Comparison of ENCODE assay signal across 9 cellular contexts in genomic region chr20:25053207-25054132, GRCh38. TPM values are rescaled to one million over a fixed set of nuclear protein-coding genes. Genes with fewer than 3 reads are reported as not detected.
DNase-seq lines count a peak whose midpoint lies in the region; ATAC-seq, FAIRE-seq and TF ChIP-seq lines count a peak whose summit lies in the region.
"Had no signal": no experiment of that assay in that cellular context is flagged by ENCODE, and none has a peak within 500 bp of the region (broad histone marks: within the 10 kb centered on the region; RNA-seq: fewer than 3 reads in every experiment).

No MANE protein-coding gene starts in this region.

- no peak for TF ChIP-seq POLR2A in HepG2 (IDR thresholded peaks at IDR 0.05; ENCODE audit: insufficient read depth in 1 of 2, low read depth in 2 of 2, low read length in 2 of 2)
- TF ChIP-seq POLR2A in thyroid gland (IDR thresholded peaks at IDR 0.05): no peak

- H3K4me1 ChIP-seq in HepG2 (ENCODE audit: insufficient read depth, low read length): peaks cover 70% of the 10 kb centered on the region
- peaks cover 65 to 84% of the 10 kb centered on the region in 2 donors for H3K4me1 ChIP-seq in thyroid gland

- H3K27ac ChIP-seq in HepG2 (ENCODE audit: extremely low read length, insufficient read depth, low read length) (no peak overlapping the region), thyroid gland (peak overlapping the region; percentile 49 to 96 (median 96))

- intact Hi-C loops in HepG2 (cut with micrococcal nuclease; ENCODE audit: unreplicated experiment) (no loop called here), thyroid gland (cut with DNase I) (no loop called here)

- no peak overlapping the region for H3K4me2 ChIP-seq in HepG2 (ENCODE audit: low read depth, low read length)

- CTCF ChIA-PET in HepG2 (lab: Yijun Ruan, JAX; ENCODE audit: low intra/inter-chr PET ratio, low total read pairs): no interaction called here

- ATAC-seq in HepG2 (no peak), HG03457 (IDR thresholded peaks at IDR 0.05; ENCODE audit: unreplicated experiment) (no peak)

- no TSS peak for BruUV-seq in HepG2 (replicated peaks; lab: Mats Ljungman, UMichigan)

- DNase-seq in Kasumi-1 (lab: John Stamatoyannopoulos, UW) (peak; percentile 83 to 84), HepG2 (ENCODE audit: low spot score) (no peak), thyroid gland (peak in 1 of 2 donors; percentile 17), DMS53 treated with DMSO at 0.1 percent for 48 hours (lab: John Stamatoyannopoulos, UW; ENCODE audit: unreplicated experiment) (no peak)
- no peak for DNase-seq in T-helper 2 cell treated with Interferon-gamma antibody and Interleukin-4, amounts not matched to agents 5 μg/mL and 100 μg/mL, for 36 hours (ENCODE audit: low spot score)
- DNase-seq: NCI-H2081 treated with DMSO at 0.1 percent for 48 hours had no signal

- H3K27me3 Mint-ChIP-seq in brain: peaks cover 19% of the 10 kb centered on the region
- H3K27me3 Mint-ChIP-seq in T-helper 2 cell treated with Interferon-gamma antibody and Interleukin-4, amounts not matched to agents 5 μg/mL and 100 μg/mL, for 36 hours (ENCODE audit: low read depth): no peaks in the 10 kb centered on the region

- H3K79me2 ChIP-seq in HepG2 (ENCODE audit: insufficient read depth, low read length): peaks cover 3% of the 10 kb centered on the region

- H3K36me3 Mint-ChIP-seq in brain: no peaks in the 10 kb centered on the region
- H3K36me3 Mint-ChIP-seq in T-helper 2 cell treated with Interferon-gamma antibody and Interleukin-4, amounts not matched to agents 5 μg/mL and 100 μg/mL, for 36 hours (ENCODE audit: low read depth): peaks cover 15% of the 10 kb centered on the region

- H3K9me3 ChIP-seq in HepG2 (ENCODE audit: low read length) (no peaks in the 10 kb centered on the region), thyroid gland (no peaks in the 10 kb centered on the region)

- TF ChIP-seq EP300 in HepG2 (IDR thresholded peaks at IDR 0.05; ENCODE audit: low read depth in 2 of 2, low read length in 2 of 2): no peak
- no peak for TF ChIP-seq EP300 in HepG2 (CRISPR knock-in tag; IDR thresholded peaks at IDR 0.05; ENCODE audit: borderline replicate concordance)

- WGBS in HepG2 (ENCODE audit: low lambda C conversion rate): 76% methylated on average over 13 of the region's 13 CpGs
- WGBS in thyroid gland, 2 donors: 50 to 55% methylated on average over 13 of the region's 13 CpGs

- H3K4me1 Mint-ChIP-seq in brain: peaks cover 65% of the 10 kb centered on the region
- peaks cover 35% of the 10 kb centered on the region for H3K4me1 Mint-ChIP-seq in T-helper 2 cell treated with Interferon-gamma antibody and Interleukin-4, amounts not matched to agents 5 μg/mL and 100 μg/mL, for 36 hours (ENCODE audit: low read depth)

- no peak for TF ChIP-seq CTCF in brain (conservative IDR thresholded peaks at IDR 0.05)
- TF ChIP-seq CTCF in HepG2 (CRISPR knock-in tag; IDR thresholded peaks at IDR 0.05): no peak
- TF ChIP-seq CTCF in thyroid gland (IDR thresholded peaks at IDR 0.05): no peak

- no peaks in the 10 kb centered on the region for H3K9me3 Mint-ChIP-seq in brain
- H3K9me3 Mint-ChIP-seq in T-helper 2 cell treated with Interferon-gamma antibody and Interleukin-4, amounts not matched to agents 5 μg/mL and 100 μg/mL, for 36 hours: no peaks in the 10 kb centered on the region

- H3K9ac ChIP-seq in HepG2 (ENCODE audit: insufficient read depth, low read depth, low read length): no peak overlapping the region

- TF ChIP-seq RAD21 in HepG2 (CRISPR knock-in tag; IDR thresholded peaks at IDR 0.05): no peak

- no peak overlapping the region for H2AFZ ChIP-seq in HepG2 (ENCODE audit: low read length)

- H3K4me3 ChIP-seq in HepG2 (replicated peaks in 1 of 3; ENCODE audit: insufficient read depth in 1 of 3, low read depth in 2 of 3, low read length in 3 of 3) (no peak overlapping the region), thyroid gland (replicated peaks in 1 of 3) (no peak overlapping the region)

- in situ Hi-C loops in HepG2 (cut with HindIII; ENCODE audit: extremely low pct_ligation_motif_present, low pct_unique_long_range_greater_than_20kb): no loop called here

- no peaks in the 10 kb centered on the region; the same call in 1 of the 2 replicates for H4K20me1 ChIP-seq in HepG2 (ENCODE audit: insufficient read depth, low read length)

- H3K36me3 ChIP-seq in HepG2 (replicated peaks in 1 of 2; ENCODE audit: control insufficient read depth in 1 of 2, insufficient read depth in 2 of 2, low read length in 2 of 2): no peaks in the 10 kb centered on the region
- no peaks in the 10 kb centered on the region for H3K36me3 ChIP-seq in thyroid gland

- FAIRE-seq in HepG2 (lab: Jason Lieb, UNC): peak; percentile 8
- FAIRE-seq: islet of Langerhans had no signal

- POLR2A ChIA-PET in HepG2 (lab: Yijun Ruan, JAX): interaction anchor here (1.1 to 7.7 kb wide), 3 partner anchors 9 to 30 kb away, joined by 3 to 77 read pairs (median 4); no protein-coding TSS in a partner anchor

- H3K27me3 ChIP-seq in HepG2 (ENCODE audit: control insufficient read depth in 1 of 2, insufficient read depth in 2 of 2, low read length in 2 of 2) (peaks cover 0 to 4% of the 10 kb centered on the region in 2 experiments; a peak in 1 of 5 replicates), thyroid gland (no peaks in the 10 kb centered on the region)

- peak overlapping the region; percentile 31 to 90 (median 79) for H3K27ac Mint-ChIP-seq in brain
- H3K27ac Mint-ChIP-seq in T-helper 2 cell treated with Interferon-gamma antibody and Interleukin-4, amounts not matched to agents 5 μg/mL and 100 μg/mL, for 36 hours: no peak overlapping the region

- peak overlapping the region in 3 of 5 experiments; percentile 17 to 74 (median 39) for H3K4me3 Mint-ChIP-seq in brain
- no peak overlapping the region for H3K4me3 Mint-ChIP-seq in T-helper 2 cell treated with Interferon-gamma antibody and Interleukin-4, amounts not matched to agents 5 μg/mL and 100 μg/mL, for 36 hours

TF ChIP-seq in HepG2, 621 proteins besides CTCF, POLR2A, EP300 and RAD21:
- TF ChIP-seq ZNF343 (CRISPR knock-in tag; IDR thresholded peaks at IDR 0.05) (peak; percentile 31; the same call in 1 of the 2 replicates), LBX2 (CRISPR knock-in tag; IDR thresholded peaks at IDR 0.05; ENCODE audit: borderline replicate concordance) (no peak)

RNA-seq across cellular contexts. Expression of gene ACSS1, which starts 4.5 kb away (rescaled TPM):
- polyA plus RNA-seq in brain (ENCODE audit: insufficient read depth, low read depth, low replicate concordance): 12.2 TPM
- total RNA-seq in HepG2 (2016; rRNA removed; fragmentation: Illumina TruSeq; extraction: Trizol): 38.2 and 41.6 TPM in 2 replicates
- total RNA-seq in HepG2 (2016; cell fraction: cytosol; rRNA removed; fragmentation: Illumina TruSeq; extraction: Trizol; ENCODE audit: low read depth): 8.4 and 9.3 TPM in 2 replicates
- total RNA-seq in HepG2 (2016; cell fraction: insoluble cytoplasmic fraction; rRNA removed; fragmentation: Illumina TruSeq; extraction: Trizol): 34.8 and 43.4 TPM in 2 replicates
- 13.0 and 13.5 TPM in 2 replicates for total RNA-seq in HepG2 (2016; cell fraction: membrane; rRNA removed; fragmentation: Illumina TruSeq; extraction: Trizol)
- 42.3 and 48.2 TPM in 2 replicates for total RNA-seq in HepG2 (2016; cell fraction: nucleus; rRNA removed; fragmentation: Illumina TruSeq; extraction: Trizol)
- polyA plus RNA-seq in HepG2 (2011; rRNA removed): 15.2 and 23.3 TPM in 2 replicates
- 16.5 and 17.1 TPM in 2 replicates for polyA plus RNA-seq in HepG2 (2011; cell fraction: cytosol; rRNA removed)
- 43.9 and 56.8 TPM in 2 replicates for polyA plus RNA-seq in HepG2 (2011; cell fraction: nucleus; rRNA removed)
- polyA plus RNA-seq in HepG2 (2012): 4.3 and 9.3 TPM in 2 replicates
- polyA plus RNA-seq in HepG2 (2016; cell fraction: cytosol; fragmentation: Illumina TruSeq; extraction: Trizol; ENCODE audit: low read depth): 3.2 and 3.4 TPM in 2 replicates
- 47.8 and 50.2 TPM in 2 replicates for polyA plus RNA-seq in HepG2 (2016; cell fraction: insoluble cytoplasmic fraction; fragmentation: Illumina TruSeq; extraction: Trizol; ENCODE audit: low read depth)
- polyA plus RNA-seq in HepG2 (2016; cell fraction: membrane; fragmentation: Illumina TruSeq; extraction: Trizol; ENCODE audit: low read depth): 9.9 TPM in 2 replicates
- polyA plus RNA-seq in HepG2 (2016; cell fraction: nucleus; fragmentation: Illumina TruSeq; extraction: Trizol; ENCODE audit: insufficient read depth, low read depth): 98.7 and 99.6 TPM in 2 replicates
- polyA minus RNA-seq in HepG2 (2011; rRNA and poly(A)+ RNA removed; ENCODE audit: low replicate concordance): 0.07 and 45.1 TPM in 2 replicates
- polyA minus RNA-seq in HepG2 (2011; cell fraction: cytosol; rRNA and poly(A)+ RNA removed): 11.7 and 16.0 TPM in 2 replicates
- 13.9 and 19.8 TPM in 2 replicates for polyA minus RNA-seq in HepG2 (2011; cell fraction: nucleus; rRNA and poly(A)+ RNA removed)
- total RNA-seq in thyroid gland: 10 to 100 TPM; 45.8 to 57.4 (median 52.1) TPM

RNA-seq across cellular contexts. Expression of gene VSX1, which starts 28.5 kb away (rescaled TPM):
- polyA plus RNA-seq in brain (ENCODE audit: insufficient read depth, low read depth, low replicate concordance): 0.56 TPM
- not detected in 2 replicates for total RNA-seq in HepG2 (2016; rRNA removed; fragmentation: Illumina TruSeq; extraction: Trizol)
- total RNA-seq in HepG2 (2016; cell fraction: cytosol; rRNA removed; fragmentation: Illumina TruSeq; extraction: Trizol; ENCODE audit: low read depth): not detected in 2 replicates
- not detected in 2 replicates for total RNA-seq in HepG2 (2016; cell fraction: insoluble cytoplasmic fraction; rRNA removed; fragmentation: Illumina TruSeq; extraction: Trizol)
- not detected in 2 replicates for total RNA-seq in HepG2 (2016; cell fraction: membrane; rRNA removed; fragmentation: Illumina TruSeq; extraction: Trizol)
- total RNA-seq in HepG2 (2016; cell fraction: nucleus; rRNA removed; fragmentation: Illumina TruSeq; extraction: Trizol): not detected in 2 replicates
- polyA plus RNA-seq in HepG2 (2011; rRNA removed): 0.04 and 0.05 TPM in 2 replicates
- polyA plus RNA-seq in HepG2 (2011; cell fraction: cytosol; rRNA removed): not detected in 2 replicates
- 0.06 and 0.14 TPM in 2 replicates for polyA plus RNA-seq in HepG2 (2011; cell fraction: nucleus; rRNA removed)
- not detected in 2 replicates for polyA plus RNA-seq in HepG2 (2012)
- polyA plus RNA-seq in HepG2 (2016; cell fraction: cytosol; fragmentation: Illumina TruSeq; extraction: Trizol; ENCODE audit: low read depth): not detected in 2 replicates
- polyA plus RNA-seq in HepG2 (2016; cell fraction: insoluble cytoplasmic fraction; fragmentation: Illumina TruSeq; extraction: Trizol; ENCODE audit: low read depth): not detected in 2 replicates
- not detected in 2 replicates for polyA plus RNA-seq in HepG2 (2016; cell fraction: membrane; fragmentation: Illumina TruSeq; extraction: Trizol; ENCODE audit: low read depth)
- not detected in 2 replicates for polyA plus RNA-seq in HepG2 (2016; cell fraction: nucleus; fragmentation: Illumina TruSeq; extraction: Trizol; ENCODE audit: insufficient read depth, low read depth)
- not detected in 2 replicates for polyA minus RNA-seq in HepG2 (2011; rRNA and poly(A)+ RNA removed; ENCODE audit: low replicate concordance)
- not detected in 2 replicates for polyA minus RNA-seq in HepG2 (2011; cell fraction: cytosol; rRNA and poly(A)+ RNA removed)
- 0.75 TPM in 1 of 2 replicates, not detected in the other for polyA minus RNA-seq in HepG2 (2011; cell fraction: nucleus; rRNA and poly(A)+ RNA removed)
- total RNA-seq in thyroid gland: not detected

Comparison
In these comparisons a context has a peak if more than half of its experiments do, and no peak if none do; other contexts are left out.
1. DNase-seq: peak in Kasumi-1 (2 of 2); none in HepG2 (single experiment), T-helper 2 cell treated with Interferon-gamma antibody and Interleukin-4, amounts not matched to agents 5 μg/mL and 100 μg/mL, for 36 hours (single experiment) and DMS53 treated with DMSO at 0.1 percent for 48 hours (single experiment).